Comparison of ENCODE assay signal across 1 cellular context in the genomic region with DNA sequence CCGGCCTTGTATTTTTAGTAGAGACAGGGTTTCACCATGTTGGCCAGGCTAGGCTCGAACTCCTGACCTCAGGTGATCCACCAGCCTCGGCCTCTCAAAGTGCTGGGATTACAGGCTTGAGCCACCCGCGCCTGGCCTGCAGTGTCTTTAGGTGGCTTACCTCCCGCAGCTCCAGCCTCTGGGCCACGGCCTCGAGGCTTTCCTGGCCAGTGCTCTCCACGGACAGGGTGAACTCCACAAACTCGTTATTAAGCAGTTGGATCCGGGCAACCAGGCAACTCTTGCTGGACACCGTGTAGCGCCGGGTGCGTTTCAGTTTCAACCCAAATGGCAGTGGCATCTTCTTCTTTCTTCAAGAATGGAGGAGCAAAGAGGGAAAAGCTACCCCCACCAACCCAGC.
TF ChIP-seq lines count a peak whose summit lies in the region.

No MANE protein-coding gene starts in this region.

TF ChIP-seq in H1, 55 proteins besides CTCF, POLR2A, EP300 and RAD21:
- no peak for TF ChIP-seq TAF1 (IDR thresholded peaks at IDR 0.05; ENCODE audit: low read depth, low read length)
- TF ChIP-seq EGR1 (IDR thresholded peaks at IDR 0.05; ENCODE audit: borderline replicate concordance, low read depth, low read length), result no peak
- TF ChIP-seq SUZ12 (IDR thresholded peaks at IDR 0.05; ENCODE audit: low read length), result no peak
- no peak for TF ChIP-seq TAF7 (optimal IDR thresholded peaks at IDR 0.05; ENCODE audit: borderline replicate concordance, low read depth, low read length)
- TF ChIP-seq JUN (IDR thresholded peaks at IDR 0.05; ENCODE audit: low read depth, low read length), result no peak
- no peak for TF ChIP-seq SP2 (IDR thresholded peaks at IDR 0.05; ENCODE audit: low read length)
- no peak for TF ChIP-seq GABPA (IDR thresholded peaks at IDR 0.05; ENCODE audit: borderline replicate concordance, insufficient read depth, low read length)
- no peak for TF ChIP-seq HDAC6 (IDR thresholded peaks at IDR 0.05; ENCODE audit: low read depth, low read length)
- TF ChIP-seq POU5F1 (IDR thresholded peaks at IDR 0.05; ENCODE audit: low read depth, low read length), result no peak
- TF ChIP-seq HDAC2 (IDR thresholded peaks at IDR 0.05; ENCODE audit: borderline replicate concordance in 1 of 2, low read depth in 2 of 2, low read length in 2 of 2), result no peak
- TF ChIP-seq POLR2AphosphoS5 (IDR thresholded peaks at IDR 0.05; ENCODE audit: low read depth, low read length), result no peak
